1 cellular context compared by ENCODE assay signal in genomic region chr14:68020493-68020892, GRCh38.
TF ChIP-seq lines count a peak whose summit lies in the region.

No MANE protein-coding gene starts in this region.

TF ChIP-seq in HEK293, 187 proteins besides CTCF, POLR2A, EP300 and RAD21 (continued from another document):
- TF ChIP-seq ZBTB11 (tag by site-specific recombination; conservative IDR thresholded peaks at IDR 0.05; ENCODE audit: low read depth) (no peak), ZNF473 (tag by site-specific recombination; IDR thresholded peaks at IDR 0.05) (no peak), ZNF48 (tag by site-specific recombination; IDR thresholded peaks at IDR 0.05) (no peak), ZNF133 (tag by site-specific recombination; IDR thresholded peaks at IDR 0.05) (no peak), MEIS1 (CRISPR knock-in tag; IDR thresholded peaks at IDR 0.05; ENCODE audit: borderline replicate concordance) (no peak), ZNF248 (tag by site-specific recombination; IDR thresholded peaks at IDR 0.05) (no peak)
